Comparison of ENCODE assay signal across 11 cellular contexts in the genomic region with DNA sequence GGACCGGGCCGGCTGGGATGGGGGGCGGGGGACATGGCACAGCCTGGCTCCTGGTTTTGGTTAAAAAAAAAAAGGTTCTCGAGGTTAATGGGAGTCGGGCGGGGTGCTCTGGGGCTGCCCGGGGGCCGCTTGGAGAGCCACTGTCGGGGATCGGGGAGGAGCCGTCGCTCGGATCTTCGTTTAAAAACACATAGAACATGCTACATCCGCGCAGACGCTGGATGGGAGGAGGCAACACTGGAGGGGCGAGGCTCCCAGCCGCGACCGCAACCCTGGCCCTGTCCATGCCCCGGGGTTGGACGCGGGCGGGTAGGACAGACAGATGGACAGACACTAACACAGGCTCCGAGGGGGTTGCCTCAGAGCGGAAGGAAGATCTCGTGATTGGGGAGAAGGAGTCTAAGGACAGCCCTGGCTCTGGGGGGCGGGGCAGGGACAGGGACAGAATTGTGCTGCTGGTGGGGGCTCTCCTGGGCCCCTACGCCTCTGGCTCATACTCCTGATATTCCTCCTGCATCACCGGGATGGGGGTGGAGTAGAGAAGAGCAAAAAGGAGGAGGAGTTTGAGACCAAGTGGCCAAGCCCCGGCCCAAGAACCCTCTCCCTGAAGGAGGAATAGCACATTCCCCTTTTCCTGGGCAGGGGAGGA. TPM values are rescaled to one million over a fixed set of nuclear protein-coding genes. Genes with fewer than 3 reads are reported as not detected.
A peak's percentile ranks its signal among the peaks of the same experiment; 100 is the strongest.
DNase-seq lines count a peak whose midpoint lies in the region; ATAC-seq and TF ChIP-seq lines count a peak whose summit lies in the region.
"Had no signal": no experiment of that assay in that cellular context is flagged by ENCODE, and none has a peak within 500 bp of the region (broad histone marks: within the 10 kb centered on the region; RNA-seq: fewer than 3 reads in every experiment).

No MANE protein-coding gene starts in this region.

- H3K27me3 ChIP-seq in rectal smooth muscle tissue (ENCODE audit: control insufficient read depth, insufficient read depth, low read length), result peaks cover 43% of the 10 kb centered on the region

- ATAC-seq in activated CD4-positive, alpha-beta T cell treated with anti-CD3 and anti-CD28 coated beads for 36 hours, result no peak
- ATAC-seq in GM18907 (IDR thresholded peaks at IDR 0.05; ENCODE audit: unreplicated experiment) (no peak), HG03139 (IDR thresholded peaks at IDR 0.05; ENCODE audit: unreplicated experiment) (no peak)

- TF ChIP-seq CTCF in fibroblast of pulmonary artery (IDR thresholded peaks at IDR 0.05; ENCODE audit: low read length, missing control alignments), result no peak

- peaks cover 8% of the 10 kb centered on the region for H3K4me1 Mint-ChIP-seq in activated CD4-positive, alpha-beta T cell treated with anti-CD3 and anti-CD28 coated beads for 36 hours

- no peak overlapping the region for H3K9ac ChIP-seq in rectal smooth muscle tissue (ENCODE audit: low read length)

- no peaks in the 10 kb centered on the region for H3K9me3 Mint-ChIP-seq in activated CD4-positive, alpha-beta T cell treated with anti-CD3 and anti-CD28 coated beads for 36 hours (ENCODE audit: low read depth)

- peaks cover 46% of the 10 kb centered on the region for H3K27me3 Mint-ChIP-seq in activated CD4-positive, alpha-beta T cell treated with anti-CD3 and anti-CD28 coated beads for 36 hours

- no peaks in the 10 kb centered on the region for H3K36me3 ChIP-seq in rectal smooth muscle tissue (ENCODE audit: control insufficient read depth, insufficient read depth, low read length)

- POLR2A ChIA-PET in activated CD4-positive, alpha-beta T cell treated with anti-CD3 and anti-CD28 coated beads for 36 hours (lab: Charles Lee), result no interaction called here

- DNase-seq in activated CD4-positive, alpha-beta T cell treated with anti-CD3 and anti-CD28 coated beads for 36 hours, result no peak
- DNase-seq in activated CD4-positive, alpha-beta T cell treated with anti-CD3 and anti-CD28 coated beads for 1 hour, result no peak
- peak; percentile 32 for DNase-seq in SW480 (ENCODE audit: low spot score)
- no peak for DNase-seq in fibroblast of pulmonary artery (ENCODE audit: low read depth)
- no peak for DNase-seq in NCI-H524 (lab: John Stamatoyannopoulos, UW)
- DNase-seq: SHP77 treated with DMSO at 0.1 percent for 48 hours had no signal

- no peaks in the 10 kb centered on the region for H3K36me3 Mint-ChIP-seq in activated CD4-positive, alpha-beta T cell treated with anti-CD3 and anti-CD28 coated beads for 36 hours (ENCODE audit: low read depth)

- H3K27ac Mint-ChIP-seq in activated CD4-positive, alpha-beta T cell treated with anti-CD3 and anti-CD28 coated beads for 36 hours, result no peak overlapping the region

- no peaks in the 10 kb centered on the region for H3K4me1 ChIP-seq in rectal smooth muscle tissue (ENCODE audit: control insufficient read depth, insufficient read depth, low read length)

- intact Hi-C loops in activated CD4-positive, alpha-beta T cell treated with anti-CD3 and anti-CD28 coated beads for 36 hours (cut with DNase I, micrococcal nuclease), result no loop called here

- H3K27ac ChIP-seq in rectal smooth muscle tissue (ENCODE audit: low read depth, low read length), result no peak overlapping the region

- H3K4me3 ChIP-seq in fibroblast of pulmonary artery (replicated peaks; ENCODE audit: low read depth, low read length), result peak overlapping the region; percentile 10
- peak overlapping the region; percentile 21 for H3K4me3 ChIP-seq in rectal smooth muscle tissue (ENCODE audit: low read length)

- CTCF ChIA-PET in activated CD4-positive, alpha-beta T cell treated with anti-CD3 and anti-CD28 coated beads for 36 hours (lab: Charles Lee), result no interaction called here

- H3K4me3 Mint-ChIP-seq in activated CD4-positive, alpha-beta T cell treated with anti-CD3 and anti-CD28 coated beads for 36 hours, result peak overlapping the region; percentile 42

RNA-seq across cellular contexts. Expression of a gene that starts 9.9 kb away (rescaled TPM):
- total RNA-seq in activated CD4-positive, alpha-beta T cell treated with anti-CD3 and anti-CD28 coated beads for 36 hours, result under 1 TPM; 0.46 to 0.55 TPM
- total RNA-seq: HT-29 had no signal

RNA-seq across cellular contexts. Expression of a gene that starts 10.0 kb away (rescaled TPM):
- not detected for total RNA-seq in activated CD4-positive, alpha-beta T cell treated with anti-CD3 and anti-CD28 coated beads for 36 hours
- total RNA-seq: HT-29, lung microvascular endothelial cell had no signal

RNA-seq across cellular contexts. Expression of a gene that starts 10.5 kb away (rescaled TPM):
- 1 to 10 TPM; 3.8 to 4.1 TPM for total RNA-seq in activated CD4-positive, alpha-beta T cell treated with anti-CD3 and anti-CD28 coated beads for 36 hours

RNA-seq across cellular contexts. Expression of a gene that starts 26.8 kb away (rescaled TPM):
- 10 to 100 TPM; 19.4 to 25.2 TPM for total RNA-seq in activated CD4-positive, alpha-beta T cell treated with anti-CD3 and anti-CD28 coated beads for 36 hours
